19 cellular contexts compared by ENCODE assay signal in genomic region chr1:83702349-83702748, GRCh38.
DNase-seq lines count a peak whose midpoint lies in the region; ATAC-seq and TF ChIP-seq lines count a peak whose summit lies in the region.
"Had no signal": no experiment of that assay in that cellular context is flagged by ENCODE, and none has a peak within 500 bp of the region (broad histone marks: within the 10 kb centered on the region; RNA-seq: fewer than 3 reads in every experiment).

No MANE protein-coding gene starts in this region.

- H2BK12ac ChIP-seq in mesenchymal stem cell (ENCODE audit: low read length in 2 of 2) (no peak overlapping the region), H9 (ENCODE audit: insufficient read length, low read depth, low read length) (no peak overlapping the region)

- H3K36me3 ChIP-seq in CD8-positive, alpha-beta T cell (ENCODE audit: insufficient read depth, low read length): no peaks in the 10 kb centered on the region
- H3K36me3 ChIP-seq in mesenchymal stem cell (ENCODE audit: control insufficient read depth in 1 of 2, insufficient read depth in 2 of 2, low read depth in 1 of 2, low read length in 2 of 2): no peaks in the 10 kb centered on the region
- H3K36me3 ChIP-seq: BLaER1 had no signal

- no peak overlapping the region for H3K56ac ChIP-seq in H9 (ENCODE audit: insufficient read length, low read depth, low read length)

- DNase-seq in activated CD4-positive, alpha-beta T cell treated with anti-CD3 and anti-CD28 coated beads for 36 hours: no peak
- no peak for DNase-seq in activated CD4-positive, alpha-beta T cell treated with anti-CD3 and anti-CD28 coated beads for 4 hours
- DNase-seq in CD8-positive, alpha-beta T cell: no peak
- DNase-seq in Jurkat, Clone E6-1 (ENCODE audit: low read depth, low spot score): peak; percentile 24
- DNase-seq in mesenchymal stem cell (peak; percentile 29), NCI-H2196 treated with DMSO at 0.1 percent for 48 hours (lab: John Stamatoyannopoulos, UW; ENCODE audit: unreplicated experiment) (no peak), H9 (no peak)
- DNase-seq in effector CD4-positive, alpha-beta T cell: no peak
- DNase-seq: CD4-positive, CD25-positive, alpha-beta regulatory T cell; CD8-positive, alpha-beta memory T cell; DMS 273 treated with DMSO at 0.1 percent for 48 hours; DMS79; GF-D8; H7 had no signal

- H3K9ac ChIP-seq in mesenchymal stem cell (ENCODE audit: low read length): no peak overlapping the region
- H3K9ac ChIP-seq in H9 (ENCODE audit: extremely low read depth, insufficient read length, low read length): no peak overlapping the region
- H3K9ac ChIP-seq: BLaER1 had no signal

- H4K91ac ChIP-seq in mesenchymal stem cell (ENCODE audit: low read length) (no peak overlapping the region), H9 (ENCODE audit: insufficient read length, low read depth, low read length) (no peak overlapping the region)

- no peak overlapping the region for H4K8ac ChIP-seq in mesenchymal stem cell (ENCODE audit: low read length)
- no peak overlapping the region for H4K8ac ChIP-seq in H9 (replicated peaks; ENCODE audit: insufficient read length, low read depth, low read length)

- H3K27ac Mint-ChIP-seq in activated CD4-positive, alpha-beta T cell treated with anti-CD3 and anti-CD28 coated beads for 36 hours: no peak overlapping the region
- H3K27ac Mint-ChIP-seq in CD8-positive, alpha-beta T cell: peak overlapping the region; percentile 12
- no peak overlapping the region for H3K27ac Mint-ChIP-seq in H9
- H3K27ac Mint-ChIP-seq: B cell; CD8-positive, alpha-beta memory T cell had no signal

- H2BK120ac ChIP-seq in mesenchymal stem cell (ENCODE audit: low read depth, low read length) (no peak overlapping the region), H9 (ENCODE audit: low read depth, low read length, poor library complexity, severe bottlenecking) (no peak overlapping the region)

- H3K27me3 Mint-ChIP-seq in activated CD4-positive, alpha-beta T cell treated with anti-CD3 and anti-CD28 coated beads for 36 hours: no peaks in the 10 kb centered on the region
- no peaks in the 10 kb centered on the region for H3K27me3 Mint-ChIP-seq in CD8-positive, alpha-beta T cell (ENCODE audit: low read depth)
- peaks cover 1% of the 10 kb centered on the region; the same call in 1 of the 2 replicates for H3K27me3 Mint-ChIP-seq in H9 (ENCODE audit: low read depth)
- H3K27me3 Mint-ChIP-seq: B cell; CD8-positive, alpha-beta memory T cell had no signal

- no peak overlapping the region for H4K5ac ChIP-seq in H9 (ENCODE audit: insufficient read length, low read depth, low read length)

- POLR2A ChIA-PET in activated CD4-positive, alpha-beta T cell treated with anti-CD3 and anti-CD28 coated beads for 36 hours (lab: Charles Lee): no interaction called here
- POLR2A ChIA-PET in CD8-positive, alpha-beta T cell (lab: Charles Lee): no interaction called here

- peaks cover 33% of the 10 kb centered on the region for H3K4me1 Mint-ChIP-seq in activated CD4-positive, alpha-beta T cell treated with anti-CD3 and anti-CD28 coated beads for 36 hours
- H3K4me1 Mint-ChIP-seq in CD8-positive, alpha-beta T cell (ENCODE audit: low read depth): peaks cover 28% of the 10 kb centered on the region
- peaks cover 6 to 17% of the 10 kb centered on the region in 2 experiments for H3K4me1 Mint-ChIP-seq in H9
- H3K4me1 Mint-ChIP-seq: CD4-positive, CD25-positive, alpha-beta regulatory T cell had no signal

- intact Hi-C loops in activated CD4-positive, alpha-beta T cell treated with anti-CD3 and anti-CD28 coated beads for 36 hours (cut with DNase I, micrococcal nuclease): no loop called here
- intact Hi-C loops in CD8-positive, alpha-beta T cell (cut with DNase I, micrococcal nuclease): no loop called here

- H3T11ph ChIP-seq in H9 (ENCODE audit: low read length): no peak overlapping the region

- no peak overlapping the region for H3K4ac ChIP-seq in mesenchymal stem cell (ENCODE audit: low read depth in 1 of 2, low read length in 2 of 2)
- no peak overlapping the region for H3K4ac ChIP-seq in H9 (ENCODE audit: low read depth, low read length)

- no peak overlapping the region for H3K4me3 ChIP-seq in CD8-positive, alpha-beta T cell (ENCODE audit: low read depth, low read length)
- no peak overlapping the region for H3K4me3 ChIP-seq in Jurkat, Clone E6-1 (ENCODE audit: low read length)
- H3K4me3 ChIP-seq in mesenchymal stem cell (ENCODE audit: insufficient read depth in 1 of 2, low read depth in 1 of 2, low read length in 2 of 2): no peak overlapping the region
- H3K4me3 ChIP-seq: BLaER1 had no signal

- H2AK5ac ChIP-seq in mesenchymal stem cell (ENCODE audit: low read length, severe bottlenecking): no peak overlapping the region
- no peak overlapping the region for H2AK5ac ChIP-seq in H9 (ENCODE audit: insufficient read length, low read length)

- no peaks in the 10 kb centered on the region for H3K23me2 ChIP-seq in H9 (ENCODE audit: insufficient read length, low read depth, low read length, poor library complexity, severe bottlenecking)

- peak; percentile 25 for ATAC-seq in activated CD4-positive, alpha-beta T cell treated with anti-CD3 and anti-CD28 coated beads for 36 hours
- no peak for ATAC-seq in CD8-positive, alpha-beta T cell
- ATAC-seq: HCT116 had no signal

- H3K4me2 ChIP-seq in mesenchymal stem cell (ENCODE audit: low read length, poor library complexity, severe bottlenecking) (no peak overlapping the region), H9 (ENCODE audit: insufficient read depth, insufficient read length, low read length) (no peak overlapping the region)
- H3K4me2 ChIP-seq: BLaER1 had no signal

- H3K4me1 ChIP-seq in CD8-positive, alpha-beta T cell (ENCODE audit: insufficient read depth, low read length): peaks cover 22% of the 10 kb centered on the region
- H3K4me1 ChIP-seq in mesenchymal stem cell (ENCODE audit: control insufficient read depth, insufficient read depth, low read depth, low read length) (peaks cover 3% of the 10 kb centered on the region), H9 (ENCODE audit: insufficient read depth, low read length) (no peaks in the 10 kb centered on the region)
- H3K4me1 ChIP-seq: BLaER1 had no signal

- no peaks in the 10 kb centered on the region for H3K27me3 ChIP-seq in CD8-positive, alpha-beta T cell (ENCODE audit: insufficient read depth, low read length)
- H3K27me3 ChIP-seq in mesenchymal stem cell (ENCODE audit: control insufficient read depth in 1 of 2, insufficient read depth in 1 of 2, low read length in 2 of 2) (peaks cover 0 to 5% of the 10 kb centered on the region in 2 experiments), H9 (ENCODE audit: insufficient read depth, low read length) (no peaks in the 10 kb centered on the region)
- H3K27me3 ChIP-seq: BLaER1 had no signal

- H3K9me3 Mint-ChIP-seq in activated CD4-positive, alpha-beta T cell treated with anti-CD3 and anti-CD28 coated beads for 36 hours (ENCODE audit: low read depth): peaks cover 3% of the 10 kb centered on the region
- peaks cover 5% of the 10 kb centered on the region for H3K9me3 Mint-ChIP-seq in CD8-positive, alpha-beta T cell
- H3K9me3 Mint-ChIP-seq in H9: peaks cover 6 to 9% of the 10 kb centered on the region in 2 experiments

- no peak for TF ChIP-seq CTCF in CD8-positive, alpha-beta T cell (IDR thresholded peaks at IDR 0.05)
- TF ChIP-seq CTCF in H9 (conservative IDR thresholded peaks at IDR 0.05): no peak

- no peaks in the 10 kb centered on the region for H3K79me2 ChIP-seq in H9 (ENCODE audit: insufficient read depth, low read length)

- H2BK20ac ChIP-seq in H9 (ENCODE audit: low read depth, low read length, poor library complexity, severe bottlenecking): no peak overlapping the region

- no peaks in the 10 kb centered on the region for H3K36me3 Mint-ChIP-seq in activated CD4-positive, alpha-beta T cell treated with anti-CD3 and anti-CD28 coated beads for 36 hours (ENCODE audit: low read depth)
- no peaks in the 10 kb centered on the region for H3K36me3 Mint-ChIP-seq in CD8-positive, alpha-beta T cell
- peaks cover 4 to 11% (median 5%) of the 10 kb centered on the region in 3 experiments for H3K36me3 Mint-ChIP-seq in H9 (ENCODE audit: insufficient read depth in 1 of 3, low read depth in 3 of 3)
- H3K36me3 Mint-ChIP-seq: CD4-positive, CD25-positive, alpha-beta regulatory T cell; CD8-positive, alpha-beta memory T cell had no signal

- H3K79me1 ChIP-seq in mesenchymal stem cell (replicated peaks; ENCODE audit: low read length, poor library complexity, severe bottlenecking): no peaks in the 10 kb centered on the region
- H3K79me1 ChIP-seq in H9 (ENCODE audit: insufficient read depth, low read depth, low read length, poor library complexity, severe bottlenecking): no peaks in the 10 kb centered on the region

- H3K9me3 ChIP-seq in CD8-positive, alpha-beta T cell (ENCODE audit: low read length): no peaks in the 10 kb centered on the region
- H3K9me3 ChIP-seq in mesenchymal stem cell (ENCODE audit: control insufficient read depth, low read length) (no peaks in the 10 kb centered on the region), H9 (ENCODE audit: control insufficient read depth, low read depth, low read length) (no peaks in the 10 kb centered on the region)
- H3K9me3 ChIP-seq: BLaER1 had no signal

- WGBS in mesenchymal stem cell: 89% methylated on average over 1 of the region's 1 CpG
- no CpG with 5 or more reads among the region's 1 CpG for WGBS in H9 (ENCODE audit: extremely low coverage, insufficient read length, low lambda C conversion rate)

- no peak overlapping the region for H3K4me3 Mint-ChIP-seq in activated CD4-positive, alpha-beta T cell treated with anti-CD3 and anti-CD28 coated beads for 36 hours
- no peak overlapping the region for H3K4me3 Mint-ChIP-seq in CD8-positive, alpha-beta T cell
- H3K4me3 Mint-ChIP-seq in H9: no peak overlapping the region
- H3K4me3 Mint-ChIP-seq: B cell; CD4-positive, CD25-positive, alpha-beta regulatory T cell; CD8-positive, alpha-beta memory T cell had no signal

- no peak overlapping the region for H3K14ac ChIP-seq in mesenchymal stem cell (ENCODE audit: low read length in 2 of 2)
- H3K14ac ChIP-seq in H9 (ENCODE audit: insufficient read depth, low read length): no peak overlapping the region

- no peaks in the 10 kb centered on the region for H4K20me1 ChIP-seq in H9 (ENCODE audit: control insufficient read depth, insufficient read depth, insufficient read length)
- H4K20me1 ChIP-seq: BLaER1 had no signal

- CTCF ChIA-PET in activated CD4-positive, alpha-beta T cell treated with anti-CD3 and anti-CD28 coated beads for 36 hours (lab: Charles Lee): no interaction called here
- CTCF ChIA-PET in CD8-positive, alpha-beta T cell (lab: Charles Lee): no interaction called here

- H2BK15ac ChIP-seq in mesenchymal stem cell (ENCODE audit: low read depth, poor library complexity, severe bottlenecking) (no peak overlapping the region), H9 (ENCODE audit: low read depth, low read length) (no peak overlapping the region)

- no peak overlapping the region for H3K18ac ChIP-seq in mesenchymal stem cell (ENCODE audit: low read depth in 1 of 2, low read length in 2 of 2)
- no peak overlapping the region for H3K18ac ChIP-seq in H9 (ENCODE audit: insufficient read length, low read depth, low read length)

- no peak overlapping the region for H3K23ac ChIP-seq in mesenchymal stem cell (ENCODE audit: low read length in 2 of 2)
- no peak overlapping the region for H3K23ac ChIP-seq in H9 (ENCODE audit: insufficient read length, low read depth, low read length)

- H2BK5ac ChIP-seq in mesenchymal stem cell (ENCODE audit: low read depth, low read length, poor library complexity, severe bottlenecking) (no peak overlapping the region), H9 (ENCODE audit: insufficient read length, low read length) (no peak overlapping the region)

- no peak overlapping the region for H2AFZ ChIP-seq in mesenchymal stem cell (ENCODE audit: low read depth, low read length)
- no peak overlapping the region for H2AFZ ChIP-seq in H9 (ENCODE audit: low read length)

- no peak overlapping the region for H3K27ac ChIP-seq in CD8-positive, alpha-beta T cell (ENCODE audit: low read depth, low read length)
- no peak overlapping the region for H3K27ac ChIP-seq in mesenchymal stem cell (ENCODE audit: low read length, poor library complexity, severe bottlenecking)
- H3K27ac ChIP-seq in H9 (ENCODE audit: insufficient read length, low read depth, low read length): no peak overlapping the region
- H3K27ac ChIP-seq: 22Rv1, BLaER1, C4-2B had no signal

Comparison
In these comparisons a context has a peak if more than half of its experiments do, and no peak if none do; other contexts are left out.
1. DNase-seq: peak in Jurkat, Clone E6-1 (single experiment) and mesenchymal stem cell (single experiment); none in activated CD4-positive, alpha-beta T cell treated with anti-CD3 and anti-CD28 coated beads for 36 hours (single experiment), activated CD4-positive, alpha-beta T cell treated with anti-CD3 and anti-CD28 coated beads for 4 hours (0 of 2), CD8-positive, alpha-beta T cell (0 of 7), effector CD4-positive, alpha-beta T cell (single experiment), NCI-H2196 treated with DMSO at 0.1 percent for 48 hours (single experiment) and H9 (single experiment).